In the genomic region with DNA sequence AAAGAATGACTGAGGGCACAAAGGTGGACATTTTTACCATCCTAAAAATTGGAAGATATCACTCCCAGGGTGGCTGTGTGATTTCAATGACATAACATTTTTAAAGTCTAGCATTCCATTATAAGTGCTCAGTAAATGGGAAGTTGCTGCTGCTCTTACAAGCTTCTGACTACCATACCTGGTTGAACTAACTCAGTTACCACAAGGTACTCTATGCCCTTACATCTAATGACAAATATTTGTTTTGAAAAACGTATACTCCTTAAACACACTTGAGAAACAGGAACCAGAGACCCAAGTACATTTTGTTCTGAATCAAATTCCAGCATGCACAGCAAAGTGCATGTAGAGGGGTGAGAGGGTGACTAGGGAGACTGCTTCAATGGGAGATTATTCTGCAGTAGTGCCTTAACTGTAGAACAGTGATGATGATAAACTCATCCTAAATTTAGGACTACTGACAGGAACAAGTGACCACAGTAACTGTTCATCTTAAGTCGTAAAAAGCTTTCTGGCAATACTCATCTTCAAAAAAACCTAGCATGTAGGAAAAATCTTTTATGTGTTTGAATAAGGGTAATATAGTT, we compare ENCODE assay signal across 17 cellular contexts.
A peak's percentile ranks its signal among the peaks of the same experiment; 100 is the strongest.
DNase-seq lines count a peak whose midpoint lies in the region; ATAC-seq and TF ChIP-seq lines count a peak whose summit lies in the region.
"Had no signal": no experiment of that assay in that cellular context is flagged by ENCODE, and none has a peak within 500 bp of the region (broad histone marks: within the 10 kb centered on the region; RNA-seq: fewer than 3 reads in every experiment).

No MANE protein-coding gene starts in this region.

- no peak for TF ChIP-seq EP300 in stomach (IDR thresholded peaks at IDR 0.05)

- intact Hi-C loops in Right ventricle myocardium superior (cut with DNase I) = no loop called here
- intact Hi-C loops in naive thymus-derived CD4-positive, alpha-beta T cell (cut with micrococcal nuclease) = loop anchor here in 1 of 2 donors (2.0 kb wide), 2 partner anchors 13 to 15 kb away; no protein-coding TSS in a partner anchor
- intact Hi-C loops in ascending aorta (cut with DNase I) = loop anchor here (10.0 kb wide), 1 partner anchor 55 kb away; no protein-coding TSS in a partner anchor
- intact Hi-C loops in stomach (cut with DNase I; ENCODE audit: low total_unique reads) = no loop called here

- H2BK5ac ChIP-seq in H9 (ENCODE audit: insufficient read length, low read length) = no peak overlapping the region

- H2AFZ ChIP-seq in H9 (ENCODE audit: low read length) = no peak overlapping the region

- no peak overlapping the region for H3K14ac ChIP-seq in H9 (ENCODE audit: insufficient read depth, low read length)

- no peak for TF ChIP-seq CTCF in H9 (conservative IDR thresholded peaks at IDR 0.05)
- TF ChIP-seq CTCF in ascending aorta (IDR thresholded peaks at IDR 0.05) = no peak
- TF ChIP-seq CTCF in stomach (IDR thresholded peaks at IDR 0.05) = no peak

- no peak overlapping the region for H2BK12ac ChIP-seq in H9 (ENCODE audit: insufficient read length, low read depth, low read length)

- H3K23me2 ChIP-seq in H9 (ENCODE audit: insufficient read length, low read depth, low read length, poor library complexity, severe bottlenecking) = no peaks in the 10 kb centered on the region

- WGBS in H9 (ENCODE audit: extremely low coverage, insufficient read length, low lambda C conversion rate) = no CpG with 5 or more reads among the region's 2 CpGs
- WGBS in stomach, 5 donors = 39 to 55% (median 44%) methylated on average over 2 of the region's 2 CpGs

- POLR2A ChIA-PET in CD8-positive, alpha-beta memory T cell (lab: Charles Lee) = no interaction called here
- POLR2A ChIA-PET in naive thymus-derived CD4-positive, alpha-beta T cell (lab: Charles Lee) = interaction anchor here (0.5 to 1.1 kb wide), 3 partner anchors 32 to 630 kb away, joined by 3 read pairs; no protein-coding TSS in a partner anchor

- H4K5ac ChIP-seq in H9 (ENCODE audit: insufficient read length, low read depth, low read length) = no peak overlapping the region

- DNase-seq in CD8-positive, alpha-beta memory T cell = no peak
- no peak for DNase-seq in H9
- no peak for DNase-seq in Right ventricle myocardium superior
- no peak for DNase-seq in naive thymus-derived CD4-positive, alpha-beta T cell
- DNase-seq in COR-L47 (lab: John Stamatoyannopoulos, UW) = no peak
- no peak for DNase-seq in ascending aorta (ENCODE audit: low spot score in 2 of 2)
- no peak for DNase-seq in stomach
- no peak for DNase-seq in superior temporal gyrus (ENCODE audit: extremely low spot score)
- DNase-seq: activated CD4-positive, alpha-beta T cell treated with anti-CD3 and anti-CD28 coated beads, Interleukin-2, amount 10 ng/mL, durations not matched to agents 24 days and 14 days; activated effector memory CD4-positive, alpha-beta T cell treated with Interleukin-2 at 50 U/mL for 16 hours; amygdala; Calu3; central memory CD4-positive, alpha-beta T cell; NCI-H146; SHP77 treated with DMSO at 0.1 percent for 48 hours; stimulated activated CD4-positive, alpha-beta T cell treated with anti-CD3 and anti-CD28 coated beads, Interleukin-12 subunit alpha, Interleukin-12 subunit beta, amount 100 ng/mL, for 4 hours; upper lobe of right lung had no signal

- H3K36me3 Mint-ChIP-seq in CD8-positive, alpha-beta memory T cell = peaks cover 0 to 6% (median 0%) of the 10 kb centered on the region in 3 donors
- H3K36me3 Mint-ChIP-seq in H9 (ENCODE audit: insufficient read depth in 1 of 3, low read depth in 3 of 3) = no peaks in the 10 kb centered on the region
- peaks cover 0 to 2% (median 0%) of the 10 kb centered on the region in 5 donors for H3K36me3 Mint-ChIP-seq in naive thymus-derived CD4-positive, alpha-beta T cell

- H3K27me3 Mint-ChIP-seq in CD8-positive, alpha-beta memory T cell = no peaks in the 10 kb centered on the region
- H3K27me3 Mint-ChIP-seq in H9 (ENCODE audit: low read depth) = no peaks in the 10 kb centered on the region
- no peaks in the 10 kb centered on the region for H3K27me3 Mint-ChIP-seq in naive thymus-derived CD4-positive, alpha-beta T cell
- H3K27me3 Mint-ChIP-seq: activated CD4-positive, alpha-beta T cell treated with anti-CD3 and anti-CD28 coated beads, Interleukin-2, amount 10 ng/mL, durations not matched to agents 24 days and 14 days had no signal

- no peak overlapping the region for H4K8ac ChIP-seq in H9 (replicated peaks; ENCODE audit: insufficient read length, low read depth, low read length)

- peak overlapping the region in 1 of 7 donors; percentile 22 for H3K4me3 Mint-ChIP-seq in CD8-positive, alpha-beta memory T cell
- no peak overlapping the region for H3K4me3 Mint-ChIP-seq in H9
- peak overlapping the region in 5 of 10 donors; percentile 4 to 35 (median 24) for H3K4me3 Mint-ChIP-seq in naive thymus-derived CD4-positive, alpha-beta T cell
- H3K4me3 Mint-ChIP-seq: activated CD4-positive, alpha-beta T cell treated with anti-CD3 and anti-CD28 coated beads, Interleukin-2, amount 10 ng/mL, durations not matched to agents 24 days and 14 days had no signal

- peaks cover 68% of the 10 kb centered on the region for H3K4me1 ChIP-seq in CD8-positive, alpha-beta memory T cell (ENCODE audit: insufficient read depth, low read length)
- H3K4me1 ChIP-seq in H9 (ENCODE audit: insufficient read depth, low read length) (peaks cover 5% of the 10 kb centered on the region; the same call in 1 of the 2 replicates), ascending aorta (peaks cover 5 to 25% of the 10 kb centered on the region in 2 donors), stomach (peaks cover 24 to 81% (median 56%) of the 10 kb centered on the region in 4 donors)
- peaks cover 46 to 54% of the 10 kb centered on the region in 2 donors for H3K4me1 ChIP-seq in naive thymus-derived CD4-positive, alpha-beta T cell (ENCODE audit: control insufficient read depth in 2 of 2, insufficient read depth in 2 of 2, low read length in 2 of 2)

- H3K4ac ChIP-seq in H9 (ENCODE audit: low read depth, low read length) = no peak overlapping the region

- peak; percentile 39 for ATAC-seq in Right ventricle myocardium superior (ENCODE audit: poor library complexity)
- no peak for ATAC-seq in naive thymus-derived CD4-positive, alpha-beta T cell

- no peaks in the 10 kb centered on the region for H4K20me1 ChIP-seq in H9 (ENCODE audit: control insufficient read depth, insufficient read depth, insufficient read length)

- no peak overlapping the region for H3K27ac ChIP-seq in CD8-positive, alpha-beta memory T cell (ENCODE audit: low read depth, low read length)
- H3K27ac ChIP-seq in H9 (ENCODE audit: insufficient read length, low read depth, low read length) = no peak overlapping the region
- H3K27ac ChIP-seq in naive thymus-derived CD4-positive, alpha-beta T cell (ENCODE audit: low read depth, low read length) = no peak overlapping the region
- no peak overlapping the region for H3K27ac ChIP-seq in ascending aorta
- peak overlapping the region in 1 of 5 donors; percentile 13 for H3K27ac ChIP-seq in stomach
- H3K27ac ChIP-seq: upper lobe of right lung had no signal

- no peak overlapping the region for H3T11ph ChIP-seq in H9 (ENCODE audit: low read length)

- TF ChIP-seq POLR2A in stomach (IDR thresholded peaks at IDR 0.05) = no peak

- CTCF ChIA-PET in CD8-positive, alpha-beta memory T cell (lab: Charles Lee) = interaction anchor here (1.0 to 1.3 kb wide), 2 partner anchors 84 to 107 kb away, joined by 3 to 4 read pairs; a partner anchor contains a TSS
- CTCF ChIA-PET in naive thymus-derived CD4-positive, alpha-beta T cell (lab: Charles Lee) = interaction anchor here (0.6 kb wide), 1 partner anchor 61 kb away, joined by 3 read pairs; no protein-coding TSS in a partner anchor

- H3K27ac Mint-ChIP-seq in CD8-positive, alpha-beta memory T cell = peak overlapping the region in 5 of 8 donors; percentile 13 to 37 (median 22)
- H3K27ac Mint-ChIP-seq in H9 = peak overlapping the region in 2 of 3 experiments; percentile 17 to 35; a peak in 2 of 7 replicates
- peak overlapping the region in 6 of 9 donors; percentile 8 to 79 (median 42) for H3K27ac Mint-ChIP-seq in naive thymus-derived CD4-positive, alpha-beta T cell
- H3K27ac Mint-ChIP-seq: activated CD4-positive, alpha-beta T cell treated with anti-CD3 and anti-CD28 coated beads, Interleukin-2, amount 10 ng/mL, durations not matched to agents 24 days and 14 days had no signal

- no peak overlapping the region for H3K56ac ChIP-seq in H9 (ENCODE audit: insufficient read length, low read depth, low read length)

- H3K4me1 Mint-ChIP-seq in CD8-positive, alpha-beta memory T cell = peaks cover 82 to 96% (median 86%) of the 10 kb centered on the region in 3 donors
- peaks cover 66 to 74% of the 10 kb centered on the region in 2 experiments for H3K4me1 Mint-ChIP-seq in H9
- peaks cover 38 to 98% (median 84%) of the 10 kb centered on the region in 7 donors for H3K4me1 Mint-ChIP-seq in naive thymus-derived CD4-positive, alpha-beta T cell

- no peak overlapping the region for H4K91ac ChIP-seq in H9 (ENCODE audit: insufficient read length, low read depth, low read length)

- H3K36me3 ChIP-seq in CD8-positive, alpha-beta memory T cell (ENCODE audit: insufficient read depth, low read length) = no peaks in the 10 kb centered on the region
- H3K36me3 ChIP-seq in naive thymus-derived CD4-positive, alpha-beta T cell (ENCODE audit: control insufficient read depth in 2 of 3, insufficient read depth in 3 of 3, low read length in 3 of 3) = no peaks in the 10 kb centered on the region
- no peaks in the 10 kb centered on the region for H3K36me3 ChIP-seq in ascending aorta
- H3K36me3 ChIP-seq in stomach = no peaks in the 10 kb centered on the region
- H3K36me3 ChIP-seq: upper lobe of right lung had no signal

- no peak overlapping the region for H3K9ac ChIP-seq in H9 (ENCODE audit: extremely low read depth, insufficient read length, low read length)

- H3K9me3 ChIP-seq in CD8-positive, alpha-beta memory T cell (ENCODE audit: low read length) = no peaks in the 10 kb centered on the region
- H3K9me3 ChIP-seq in H9 (ENCODE audit: control insufficient read depth, low read depth, low read length) = no peaks in the 10 kb centered on the region
- no peaks in the 10 kb centered on the region for H3K9me3 ChIP-seq in naive thymus-derived CD4-positive, alpha-beta T cell (ENCODE audit: control insufficient read depth in 2 of 3, low read length in 3 of 3)
- no peaks in the 10 kb centered on the region for H3K9me3 ChIP-seq in ascending aorta
- H3K9me3 ChIP-seq in stomach = no peaks in the 10 kb centered on the region
- H3K9me3 ChIP-seq: upper lobe of right lung had no signal

- peaks cover 4% of the 10 kb centered on the region for H3K79me1 ChIP-seq in H9 (ENCODE audit: insufficient read depth, low read depth, low read length, poor library complexity, severe bottlenecking)

- no peaks in the 10 kb centered on the region for H3K9me3 Mint-ChIP-seq in CD8-positive, alpha-beta memory T cell
- H3K9me3 Mint-ChIP-seq in H9 = no peaks in the 10 kb centered on the region
- H3K9me3 Mint-ChIP-seq in naive thymus-derived CD4-positive, alpha-beta T cell = no peaks in the 10 kb centered on the region
- H3K9me3 Mint-ChIP-seq: activated CD4-positive, alpha-beta T cell treated with anti-CD3 and anti-CD28 coated beads, Interleukin-2, amount 10 ng/mL, durations not matched to agents 24 days and 14 days had no signal

- no peaks in the 10 kb centered on the region for H3K27me3 ChIP-seq in CD8-positive, alpha-beta memory T cell (ENCODE audit: insufficient read depth, low read length, poor library complexity, severe bottlenecking)
- no peaks in the 10 kb centered on the region for H3K27me3 ChIP-seq in H9 (ENCODE audit: insufficient read depth, low read length)
- H3K27me3 ChIP-seq in naive thymus-derived CD4-positive, alpha-beta T cell (ENCODE audit: control insufficient read depth in 2 of 2, insufficient read depth in 2 of 2, low read length in 2 of 2) = no peaks in the 10 kb centered on the region
- H3K27me3 ChIP-seq in ascending aorta = no peaks in the 10 kb centered on the region
- H3K27me3 ChIP-seq in stomach = no peaks in the 10 kb centered on the region
- H3K27me3 ChIP-seq: upper lobe of right lung had no signal

- H3K4me2 ChIP-seq in H9 (ENCODE audit: insufficient read depth, insufficient read length, low read length) = no peak overlapping the region

- H3K23ac ChIP-seq in H9 (ENCODE audit: insufficient read length, low read depth, low read length) = no peak overlapping the region

- no peak overlapping the region for H2BK120ac ChIP-seq in H9 (ENCODE audit: low read depth, low read length, poor library complexity, severe bottlenecking)

- H3K4me3 ChIP-seq in CD8-positive, alpha-beta memory T cell (ENCODE audit: low read length) = no peak overlapping the region
- H3K4me3 ChIP-seq in naive thymus-derived CD4-positive, alpha-beta T cell (ENCODE audit: low read length) = no peak overlapping the region
- H3K4me3 ChIP-seq in ascending aorta (no peak overlapping the region), stomach (no peak overlapping the region)
- H3K4me3 ChIP-seq: upper lobe of right lung had no signal

- no peak overlapping the region for H2AK5ac ChIP-seq in H9 (ENCODE audit: insufficient read length, low read length)

- no peak overlapping the region for H2BK15ac ChIP-seq in H9 (ENCODE audit: low read depth, low read length)

- no peak overlapping the region for H2BK20ac ChIP-seq in H9 (ENCODE audit: low read depth, low read length, poor library complexity, severe bottlenecking)

- peaks cover 50% of the 10 kb centered on the region; the same call in 1 of the 2 replicates for H3K79me2 ChIP-seq in H9 (ENCODE audit: insufficient read depth, low read length)

- no peak overlapping the region for H3K18ac ChIP-seq in H9 (ENCODE audit: insufficient read length, low read depth, low read length)
